ENCODE assay signal across 24 cellular contexts in genomic region chr12:116506697-116507064, GRCh38. TPM values are rescaled to one million over a fixed set of nuclear protein-coding genes. Genes with fewer than 3 reads are reported as not detected.
DNase-seq lines count a peak whose midpoint lies in the region; ATAC-seq and TF ChIP-seq lines count a peak whose summit lies in the region.
"Had no signal": no experiment of that assay in that cellular context is flagged by ENCODE, and none has a peak within 500 bp of the region (broad histone marks: within the 10 kb centered on the region; RNA-seq: fewer than 3 reads in every experiment).

No MANE protein-coding gene starts in this region.

- no peak overlapping the region for H3K4me3 ChIP-seq in IMR-90 (ENCODE audit: insufficient read depth, low read depth, low read length)
- H3K4me3 ChIP-seq in endodermal cell (ENCODE audit: low read length): peak overlapping the region; percentile 54
- H3K4me3 ChIP-seq in suprapubic skin: no peak overlapping the region
- no peak overlapping the region for H3K4me3 ChIP-seq in heart left ventricle
- H3K4me3 ChIP-seq: left ventricle myocardium inferior, mucosa of descending colon had no signal

- no peak overlapping the region for H3K4me2 ChIP-seq in IMR-90 (ENCODE audit: low read depth, low read length)

- CTCF ChIA-PET in IMR-90 (lab: Yijun Ruan, JAX): no interaction called here

- peaks cover 4% of the 10 kb centered on the region for H3K27me3 Mint-ChIP-seq in endodermal cell (ENCODE audit: insufficient read depth)
- peaks cover 14% of the 10 kb centered on the region for H3K27me3 Mint-ChIP-seq in nephron (ENCODE audit: low read depth)
- H3K27me3 Mint-ChIP-seq: activated B cell treated with CpG ODN at 0.5 μM for 24 hours had no signal

- H3K9ac ChIP-seq in IMR-90 (ENCODE audit: low read depth, low read length) (no peak overlapping the region), endodermal cell (ENCODE audit: extremely low read depth, low read length, poor library complexity, severe bottlenecking) (no peak overlapping the region)

- H2BK20ac ChIP-seq in IMR-90 (ENCODE audit: low read depth, low read length): no peak overlapping the region

- dilution Hi-C loops in IMR-90 (cut with HindIII; ENCODE audit: low sequenced_read_pairs, unreplicated experiment): no loop called here

- H3K27ac Mint-ChIP-seq in endodermal cell (peak overlapping the region; percentile 95), nephron (peak overlapping the region; percentile 11 to 72 (median 67))
- H3K27ac Mint-ChIP-seq: activated B cell treated with CpG ODN at 0.5 μM for 24 hours; activated naive CD4-positive, alpha-beta T cell treated with anti-CD3 and anti-CD28 coated beads, Interleukin-2, amount 50 U/mL, for 72 hours; activated T-helper 17 cell treated with anti-CD3 and anti-CD28 coated beads, Interleukin-2, amount 50 U/mL, for 72 hours had no signal

- no peak overlapping the region for H3K23ac ChIP-seq in IMR-90 (ENCODE audit: low read depth, low read length)

- H2BK15ac ChIP-seq in IMR-90 (ENCODE audit: low read depth, low read length): no peak overlapping the region

- H3K9me3 ChIP-seq in IMR-90 (ENCODE audit: control insufficient read depth, insufficient read depth, low read length) (no peaks in the 10 kb centered on the region), endodermal cell (ENCODE audit: control insufficient read depth, low read length) (no peaks in the 10 kb centered on the region), suprapubic skin (no peaks in the 10 kb centered on the region), heart left ventricle (no peaks in the 10 kb centered on the region)
- H3K9me3 ChIP-seq: left ventricle myocardium inferior, mucosa of descending colon had no signal

- H3K4ac ChIP-seq in IMR-90 (ENCODE audit: low read depth, low read length): no peak overlapping the region

- H3K27me3 ChIP-seq in IMR-90 (ENCODE audit: control insufficient read depth, insufficient read depth, low read length): peaks cover 1% of the 10 kb centered on the region; the same call in 1 of the 2 replicates
- H3K27me3 ChIP-seq in endodermal cell (ENCODE audit: control insufficient read depth, insufficient read depth, low read length, poor library complexity, severe bottlenecking): no peaks in the 10 kb centered on the region
- no peaks in the 10 kb centered on the region for H3K27me3 ChIP-seq in suprapubic skin
- peaks cover 0 to 13% (median 0%) of the 10 kb centered on the region in 9 donors for H3K27me3 ChIP-seq in heart left ventricle

- no peak overlapping the region for H4K8ac ChIP-seq in IMR-90 (ENCODE audit: low read depth in 2 of 2, low read length in 2 of 2)

- H3K9me3 Mint-ChIP-seq in endodermal cell (no peaks in the 10 kb centered on the region), nephron (no peaks in the 10 kb centered on the region)
- H3K9me3 Mint-ChIP-seq: activated B cell treated with CpG ODN at 0.5 μM for 24 hours; activated naive CD4-positive, alpha-beta T cell treated with anti-CD3 and anti-CD28 coated beads, Interleukin-2, amount 50 U/mL, for 72 hours; activated T-helper 17 cell treated with anti-CD3 and anti-CD28 coated beads, Interleukin-2, amount 50 U/mL, for 72 hours had no signal

- H3K27ac ChIP-seq in IMR-90 (ENCODE audit: insufficient read depth, low read length) (no peak overlapping the region), endodermal cell (ENCODE audit: low read depth, low read length) (no peak overlapping the region), suprapubic skin (peak overlapping the region; percentile 58), heart left ventricle (no peak overlapping the region)
- H3K27ac ChIP-seq: left ventricle myocardium inferior had no signal

- H3K4me1 ChIP-seq in IMR-90 (ENCODE audit: control insufficient read depth, insufficient read depth, low read length): no peaks in the 10 kb centered on the region
- no peaks in the 10 kb centered on the region for H3K4me1 ChIP-seq in endodermal cell (ENCODE audit: control insufficient read depth, insufficient read depth, low read length)
- H3K4me1 ChIP-seq in suprapubic skin: peaks cover 39% of the 10 kb centered on the region
- H3K4me1 ChIP-seq in heart left ventricle: peaks cover 0 to 19% (median 5%) of the 10 kb centered on the region in 12 donors

- no peak overlapping the region for H4K91ac ChIP-seq in IMR-90 (ENCODE audit: insufficient read depth, low read depth, low read length)

- peak overlapping the region; percentile 35 for H2AK9ac ChIP-seq in IMR-90 (replicated peaks; ENCODE audit: low read depth, low read length, poor library complexity)

- intact Hi-C loops in IMR-90 (cut with micrococcal nuclease): no loop called here
- intact Hi-C loops in heart left ventricle (cut with DNase I): no loop called here

- H3K36me3 ChIP-seq in IMR-90 (ENCODE audit: control insufficient read depth, insufficient read depth, low read length) (no peaks in the 10 kb centered on the region), endodermal cell (ENCODE audit: control insufficient read depth, insufficient read depth, low read length) (no peaks in the 10 kb centered on the region), suprapubic skin (no peaks in the 10 kb centered on the region), heart left ventricle (no peaks in the 10 kb centered on the region)
- H3K36me3 ChIP-seq: left ventricle myocardium inferior had no signal

- no peak overlapping the region for H2BK120ac ChIP-seq in IMR-90 (ENCODE audit: low read depth, low read length)

- H3K4me1 Mint-ChIP-seq in endodermal cell: peaks cover 12% of the 10 kb centered on the region
- H3K4me1 Mint-ChIP-seq in nephron: peaks cover 22% of the 10 kb centered on the region
- H3K4me1 Mint-ChIP-seq: activated T-helper 17 cell treated with anti-CD3 and anti-CD28 coated beads, Interleukin-2, amount 50 U/mL, for 72 hours had no signal

- TF ChIP-seq EP300 in suprapubic skin (IDR thresholded peaks at IDR 0.05): no peak

- H3K14ac ChIP-seq in IMR-90 (replicated peaks; ENCODE audit: low read depth, low read length): no peak overlapping the region

- TF ChIP-seq POLR2A in IMR-90 (IDR thresholded peaks at IDR 0.05; ENCODE audit: low read depth, low read length): no peak
- no peak for TF ChIP-seq POLR2A in suprapubic skin (IDR thresholded peaks at IDR 0.05)
- no peak for TF ChIP-seq POLR2A in heart left ventricle (IDR thresholded peaks at IDR 0.05)

- TF ChIP-seq CTCF in IMR-90 (conservative IDR thresholded peaks at IDR 0.05; ENCODE audit: low read depth, low read length): no peak
- TF ChIP-seq CTCF in endodermal cell (conservative IDR thresholded peaks at IDR 0.05): no peak
- no peak for TF ChIP-seq CTCF in nephron (IDR thresholded peaks at IDR 0.05; ENCODE audit: unreplicated experiment in 3 of 3)
- no peak for TF ChIP-seq CTCF in suprapubic skin (IDR thresholded peaks at IDR 0.05)
- TF ChIP-seq CTCF in heart left ventricle (IDR thresholded peaks at IDR 0.05): no peak

- H3K36me3 Mint-ChIP-seq in endodermal cell (ENCODE audit: low read depth): no peaks in the 10 kb centered on the region
- H3K36me3 Mint-ChIP-seq in nephron (ENCODE audit: low read depth): no peaks in the 10 kb centered on the region
- H3K36me3 Mint-ChIP-seq: activated naive CD4-positive, alpha-beta T cell treated with anti-CD3 and anti-CD28 coated beads, Interleukin-2, amount 50 U/mL, for 72 hours had no signal

- H3K56ac ChIP-seq in IMR-90 (ENCODE audit: extremely low read depth, insufficient read depth, low read length): no peak overlapping the region

- H4K20me1 ChIP-seq in IMR-90 (ENCODE audit: insufficient read depth, low read length): no peaks in the 10 kb centered on the region

- H2AK5ac ChIP-seq in IMR-90 (ENCODE audit: low read depth, low read length): no peak overlapping the region

- no peak for TF ChIP-seq RAD21 in IMR-90 (IDR thresholded peaks at IDR 0.05; ENCODE audit: low read length)

- H3K18ac ChIP-seq in IMR-90 (ENCODE audit: low read depth, low read length): no peak overlapping the region

- no CpG with 5 or more reads among the region's 6 CpGs for WGBS in IMR-90 (ENCODE audit: extremely low coverage in 2 of 2, insufficient read length in 1 of 2), 2 experiments
- WGBS in endodermal cell (ENCODE audit: insufficient coverage in 1 of 2, insufficient read length in 1 of 2), 2 experiments: 77 to 86% methylated on average over 1 to 6 of the region's 6 CpGs
- WGBS in suprapubic skin: 57% methylated on average over 6 of the region's 6 CpGs
- WGBS in heart left ventricle, 4 donors: 83 to 86% (median 85%) methylated on average over 6 of the region's 6 CpGs

- in situ Hi-C loops in IMR-90 (cut with MboI; ENCODE audit: low sequenced_read_pairs): no loop called here

- H3K4me3 Mint-ChIP-seq in endodermal cell: peak overlapping the region; percentile 40
- peak overlapping the region; percentile 5 to 44 (median 36) for H3K4me3 Mint-ChIP-seq in nephron
- H3K4me3 Mint-ChIP-seq: activated B cell treated with CpG ODN at 0.5 μM for 24 hours; activated T-helper 17 cell treated with anti-CD3 and anti-CD28 coated beads, Interleukin-2, amount 50 U/mL, for 72 hours had no signal

- POLR2A ChIA-PET in IMR-90 (lab: Charles Lee; ENCODE audit: unreplicated experiment): no interaction called here

- no peak overlapping the region for H2BK5ac ChIP-seq in IMR-90 (ENCODE audit: low read depth, low read length, poor library complexity, severe bottlenecking)

- H2AFZ ChIP-seq in IMR-90 (replicated peaks; ENCODE audit: low read length, poor library complexity): no peak overlapping the region

- no peaks in the 10 kb centered on the region for H3K79me1 ChIP-seq in IMR-90 (ENCODE audit: low read depth in 1 of 2, low read length in 2 of 2)

- H4K5ac ChIP-seq in IMR-90 (ENCODE audit: low read depth, low read length): no peak overlapping the region

- ATAC-seq in IMR-90 (ENCODE audit: low read depth) (no peak), heart left ventricle (no peak)
- ATAC-seq: activated naive CD4-positive, alpha-beta T cell treated with anti-CD3 and anti-CD28 coated beads, Interleukin-2, amount 50 U/mL, for 72 hours; activated T-helper 17 cell treated with anti-CD3 and anti-CD28 coated beads, Interleukin-2, amount 50 U/mL, for 72 hours; Right ventricle myocardium inferior had no signal

- BruUV-seq in IMR-90 (replicated peaks; lab: Mats Ljungman, UMichigan): no TSS peak

- DNase-seq in IMR-90 (no peak), endodermal cell (no peak), suprapubic skin (ENCODE audit: low spot score in 2 of 2) (no peak), SW480 (ENCODE audit: low spot score) (no peak), HUDEP-2 (lab: John Stamatoyannopoulos, UW; ENCODE audit: unreplicated experiment in 76 of 76) (no peak), heart left ventricle (no peak)
- DNase-seq: activated B cell treated with CpG ODN at 0.5 μM for 24 hours; activated CD4-positive, alpha-beta T cell treated with anti-CD3 and anti-CD28 coated beads, Interleukin-2, amount 50 U/mL, for 48 hours; activated CD8-positive, alpha-beta memory T cell treated with anti-CD3 and anti-CD28 coated beads, Interleukin-2, amount 50 U/mL, for 4 hours; C1 segment of cervical spinal cord; left ventricle myocardium inferior; NCI-H2107; NCI-H446; stimulated activated CD4-positive, alpha-beta T cell treated with anti-CD3 and anti-CD28 coated beads, Interleukin-1b, Interleukin-23, amount 100 ng/mL, for 48 hours; substantia nigra; T1000 had no signal

- peaks cover 6% of the 10 kb centered on the region; the same call in 1 of the 2 replicates for H3K9me1 ChIP-seq in IMR-90 (ENCODE audit: insufficient read depth, low read length)

RNA-seq across cellular contexts. Expression of gene MAP1LC3B2, which starts 52.5 kb away (rescaled TPM):
- total RNA-seq in IMR-90 (2012; rRNA removed) (0.28 TPM in 1 of 2 replicates, not detected in the other), endodermal cell (1 to 10 TPM in 1 of 2 donors, under 1 TPM in 1; 0.80 to 1.4 TPM), suprapubic skin (10 to 100 TPM in 1 of 4 donors, 1 to 10 TPM in 2, not detected in 1; 3.5 to 13.9 (median 5.6) TPM), heart left ventricle (1 to 10 TPM in 8 of 9 donors, under 1 TPM in 1; 0.91 to 4.8 (median 2.3) TPM)
- polyA plus RNA-seq in IMR-90 (2012; rRNA removed) (1.4 TPM in 2 replicates), heart left ventricle (1 to 10 TPM in 1 of 2 donors, under 1 TPM in 1; 0.91 to 5.4 TPM)
- polyA plus RNA-seq in IMR-90 (2012; cell fraction: cytosol; rRNA removed): 0.55 and 0.97 TPM in 2 replicates
- 0.26 and 1.5 TPM in 2 replicates for polyA plus RNA-seq in IMR-90 (2012; cell fraction: nucleus; rRNA removed; ENCODE audit: low replicate concordance)
- 3.7 TPM for polyA plus RNA-seq in endodermal cell (2013, experiment 1 of 2)
- 3.5 TPM for polyA plus RNA-seq in endodermal cell (2013, experiment 2 of 2)
- total RNA-seq: epithelial cell of proximal tubule, H7, OCI-LY7 had no signal
